In the genomic region with DNA sequence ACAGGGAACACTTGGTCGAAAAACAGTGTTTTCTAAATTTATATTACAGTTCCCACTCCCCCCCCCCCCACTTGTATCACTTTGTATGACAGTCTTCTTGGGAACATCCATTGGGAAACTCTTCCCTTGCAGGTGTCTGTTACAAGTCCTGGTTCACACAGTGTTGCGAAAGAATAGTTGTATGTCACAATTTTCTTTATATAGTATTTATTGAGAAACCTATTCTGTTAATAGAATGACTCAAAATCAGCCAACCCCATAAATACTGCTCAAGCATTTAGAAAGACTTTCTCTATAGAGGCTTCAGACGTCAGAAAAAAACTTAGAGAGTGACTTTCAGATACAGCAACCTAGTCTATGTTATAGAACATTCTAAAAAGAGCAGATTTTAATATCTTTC, we compare ENCODE assay signal across 26 cellular contexts.
"Had no signal": no experiment of that assay in that cellular context is flagged by ENCODE, and none has a peak within 500 bp of the region (broad histone marks: within the 10 kb centered on the region; RNA-seq: fewer than 3 reads in every experiment).

No MANE protein-coding gene starts in this region.

- ATAC-seq: activated naive CD4-positive, alpha-beta T cell treated with anti-CD3 and anti-CD28 coated beads, Interleukin-2, amount 50 U/mL, for 72 hours; effector memory CD8-positive, alpha-beta T cell; gastroesophageal sphincter; heart left ventricle; mucosa of descending colon; right cardiac atrium; T-helper 17 cell had no signal

- H3K27ac ChIP-seq: adrenal gland, cardiac muscle cell, gastroesophageal sphincter, heart left ventricle, left ventricle myocardium inferior, transverse colon, uterus, WERI-Rb-1 had no signal

- H3K36me3 Mint-ChIP-seq: activated naive CD4-positive, alpha-beta T cell treated with anti-CD3 and anti-CD28 coated beads, Interleukin-2, amount 50 U/mL, for 72 hours; naive B cell had no signal

- H3K4me3 Mint-ChIP-seq: effector memory CD8-positive, alpha-beta T cell; memory B cell; naive B cell; neural crest cell; stimulated activated naive CD8-positive, alpha-beta T cell treated with anti-CD3 and anti-CD28 coated beads, Interleukin-15, Interleukin-2, amounts not matched to agents 100 ng/mL and 50 ng/mL, for 24 hours; T-helper 17 cell had no signal

- H3K36me3 ChIP-seq: adrenal gland, cardiac muscle cell, gastroesophageal sphincter, heart left ventricle, left ventricle myocardium inferior, transverse colon, uterus, WERI-Rb-1 had no signal

- H3K9me3 Mint-ChIP-seq: activated naive CD4-positive, alpha-beta T cell treated with anti-CD3 and anti-CD28 coated beads, Interleukin-2, amount 50 U/mL, for 72 hours; effector memory CD8-positive, alpha-beta T cell; memory B cell; naive B cell; neural crest cell; stimulated activated naive CD8-positive, alpha-beta T cell treated with anti-CD3 and anti-CD28 coated beads, Interleukin-15, Interleukin-2, amounts not matched to agents 100 ng/mL and 50 ng/mL, for 24 hours had no signal

- H3K4me1 Mint-ChIP-seq: memory B cell had no signal

- H3K4me1 ChIP-seq: adrenal gland, gastroesophageal sphincter, heart left ventricle, left ventricle myocardium inferior, transverse colon, uterus had no signal

- H3K4me3 ChIP-seq: adrenal gland, cardiac muscle cell, gastroesophageal sphincter, heart left ventricle, left ventricle myocardium inferior, mucosa of descending colon, transverse colon, uterus had no signal

- DNase-seq: activated CD4-positive, alpha-beta T cell treated with anti-CD3 and anti-CD28 coated beads for 1 hour; activated CD4-positive, alpha-beta T cell treated with anti-CD3 and anti-CD28 coated beads, Interleukin-2, amount 50 U/mL, for 4 hours; activated gamma-delta T cell treated with Interleukin-2 at 50 U/mL for 16 hours; adrenal gland; dermis blood vessel endothelial cell; effector memory CD8-positive, alpha-beta T cell; heart left ventricle; kidney glomerular epithelial cell; left ventricle myocardium inferior; mucosa of descending colon; naive B cell; right cardiac atrium; small intestine; stimulated activated CD4-positive, alpha-beta T cell treated with anti-CD3 and anti-CD28 coated beads, Interleukin-15, amount 100 ng/mL, for 24 hours; stimulated activated CD4-positive, alpha-beta T cell treated with anti-CD3 and anti-CD28 coated beads, Interleukin-2, amount 100 ng/mL, for 48 hours; T-helper 17 cell; transverse colon; WERI-Rb-1 had no signal

- H3K9me3 ChIP-seq: adrenal gland, gastroesophageal sphincter, heart left ventricle, left ventricle myocardium inferior, mucosa of descending colon, transverse colon, uterus had no signal

- H3K27me3 ChIP-seq: adrenal gland, cardiac muscle cell, gastroesophageal sphincter, heart left ventricle, transverse colon, uterus had no signal

- H3K27me3 Mint-ChIP-seq: effector memory CD8-positive, alpha-beta T cell; memory B cell; naive B cell; progenitor cell of endocrine pancreas; stimulated activated naive CD8-positive, alpha-beta T cell treated with anti-CD3 and anti-CD28 coated beads, Interleukin-15, Interleukin-2, amounts not matched to agents 100 ng/mL and 50 ng/mL, for 24 hours; T-helper 17 cell had no signal

- H3K27ac Mint-ChIP-seq: activated naive CD4-positive, alpha-beta T cell treated with anti-CD3 and anti-CD28 coated beads, Interleukin-2, amount 50 U/mL, for 72 hours; effector memory CD8-positive, alpha-beta T cell; memory B cell; naive B cell; progenitor cell of endocrine pancreas; stimulated activated naive CD8-positive, alpha-beta T cell treated with anti-CD3 and anti-CD28 coated beads, Interleukin-15, Interleukin-2, amounts not matched to agents 100 ng/mL and 50 ng/mL, for 24 hours; T-helper 17 cell had no signal
